In genomic region chr5:66595877-66596790, GRCh38 we compare ENCODE assay signal across 8 cellular contexts. TPM values are rescaled to one million over a fixed set of nuclear protein-coding genes. Genes with fewer than 3 reads are reported as not detected.
A peak's percentile ranks its signal among the peaks of the same experiment; 100 is the strongest.
DNase-seq lines count a peak whose midpoint lies in the region; ATAC-seq and TF ChIP-seq lines count a peak whose summit lies in the region.

Gene MAST4, plus strand, starts transcription at chr5:66596393. Its CDS starts 263 bp downstream, at chr5:66596656.

- H3K9me2 ChIP-seq in HCT116 (ENCODE audit: insufficient read depth), result no peaks in the 10 kb centered on the region

- H3K4me1 ChIP-seq in HCT116 (ENCODE audit: control insufficient read depth in 1 of 2, insufficient read depth in 2 of 2, low read length in 2 of 2) (no peaks in the 10 kb centered on the region), SJCRH30 (no peaks in the 10 kb centered on the region), cardiac muscle cell (ENCODE audit: low read depth) (no peaks in the 10 kb centered on the region), osteoblast (ENCODE audit: insufficient read depth, low read length) (peaks cover 4% of the 10 kb centered on the region), upper lobe of left lung (peaks cover 14 to 42% (median 16%) of the 10 kb centered on the region in 4 donors)

- H3K9ac ChIP-seq in HCT116 (ENCODE audit: low read length), result no peak within 1 kb of the TSS

- DNase-seq in G401 (ENCODE audit: low spot score) (peak; percentile 49), HCT116 (ENCODE audit: low read depth, low spot score) (peak; percentile 16), M059J (ENCODE audit: low read depth) (peak; percentile 69), SJCRH30 (peak; percentile 66 to 68), cardiac muscle cell (ENCODE audit: low read depth in 1 of 2, low spot score in 1 of 2) (peak; percentile 92 to 93), osteoblast (ENCODE audit: insufficient read length, low spot score, missing footprints) (peak; percentile 98), upper lobe of left lung (peak; percentile 89 to 99)
- DNase-seq in activated naive CD8-positive, alpha-beta T cell treated with anti-CD3 and anti-CD28 coated beads, Interleukin-2, amount 50 U/mL, for 16 hours (ENCODE audit: low read depth, low spot score), result peak; percentile 8

- H3K4me3 ChIP-seq in HCT116 (replicated peaks in 1 of 2; ENCODE audit: low read depth in 1 of 2, low read length in 2 of 2) (no peak within 1 kb of the TSS), SJCRH30 (peak within 1 kb of the TSS; percentile 65), cardiac muscle cell (peak within 1 kb of the TSS; percentile 59), osteoblast (ENCODE audit: insufficient read depth, low read length) (peak within 1 kb of the TSS; percentile 72), upper lobe of left lung (peak within 1 kb of the TSS; percentile 8 to 92 (median 84))

- no peak within 1 kb of the TSS for H3K27ac ChIP-seq in HCT116 (ENCODE audit: low read depth, low read length)
- H3K27ac ChIP-seq in SJCRH30, result no peak within 1 kb of the TSS
- no peak within 1 kb of the TSS for H3K27ac ChIP-seq in cardiac muscle cell
- no peak within 1 kb of the TSS for H3K27ac ChIP-seq in osteoblast (ENCODE audit: low read depth, low read length)
- H3K27ac ChIP-seq in upper lobe of left lung, result peak within 1 kb of the TSS in 3 of 4 donors; percentile 45 to 83 (median 75)

- no peaks in the 10 kb centered on the region for H3K36me3 ChIP-seq in HCT116 (ENCODE audit: control insufficient read depth in 1 of 2, insufficient read depth in 2 of 2, low read length in 2 of 2)
- no peaks in the 10 kb centered on the region for H3K36me3 ChIP-seq in SJCRH30
- H3K36me3 ChIP-seq in cardiac muscle cell, result no peaks in the 10 kb centered on the region
- H3K36me3 ChIP-seq in osteoblast (ENCODE audit: insufficient read depth, low read length), result no peaks in the 10 kb centered on the region
- H3K36me3 ChIP-seq in upper lobe of left lung, result no peaks in the 10 kb centered on the region

- intact Hi-C loops in HCT116 (cut with micrococcal nuclease), result no loop called here

- TF ChIP-seq EP300 in upper lobe of left lung (IDR thresholded peaks at IDR 0.05), result no peak

- ATAC-seq in HCT116 (peak; percentile 97), upper lobe of left lung (ENCODE audit: low FRiP score in 2 of 2) (peak; percentile 94 to 96)

- H3K79me2 ChIP-seq in HCT116 (ENCODE audit: insufficient read depth, low read length), result no peaks in the 10 kb centered on the region
- no peaks in the 10 kb centered on the region for H3K79me2 ChIP-seq in osteoblast (ENCODE audit: insufficient read depth, low read length)

- no peak for TF ChIP-seq POLR2A in HCT116 (IDR thresholded peaks at IDR 0.05; ENCODE audit: borderline replicate concordance, extremely low read depth, insufficient read depth, insufficient read length)
- peak in 3 of 4 donors; percentile 51 to 94 (median 77) for TF ChIP-seq POLR2A in upper lobe of left lung (IDR thresholded peaks at IDR 0.05)

- 1% methylated on average over 25 to 31 of the region's 87 CpGs for WGBS in upper lobe of left lung, 2 donors

- TF ChIP-seq CTCF in HCT116 (IDR thresholded peaks at IDR 0.05 in 2 of 3, conservative IDR thresholded peaks at IDR 0.05 in 1 of 3; ENCODE audit: borderline replicate concordance in 1 of 3, insufficient read depth in 1 of 3, low read depth in 2 of 3, low read length in 2 of 3), result no peak
- no peak for TF ChIP-seq CTCF in cardiac muscle cell (IDR thresholded peaks at IDR 0.05; ENCODE audit: low read depth, low read length)
- TF ChIP-seq CTCF in osteoblast (IDR thresholded peaks at IDR 0.05; ENCODE audit: extremely low read depth, low read depth, low read length), result no peak
- peak in 1 of 6 experiments; percentile 11 for TF ChIP-seq CTCF in upper lobe of left lung (IDR thresholded peaks at IDR 0.05)

- RAD21 ChIA-PET in HCT116 (lab: Charles Lee; ENCODE audit: low non-redundant PET in 1 of 2, low total read pairs in 2 of 2, uncharacterized antibody in 2 of 2, unreplicated experiment in 2 of 2), result no interaction called here

- peak within 1 kb of the TSS; percentile 35; the same call in 1 of the 2 replicates for H3K4me2 ChIP-seq in HCT116 (ENCODE audit: low read length)
- H3K4me2 ChIP-seq in osteoblast (ENCODE audit: insufficient read depth, low read length), result peak within 1 kb of the TSS; percentile 79

- no peak for TF ChIP-seq RAD21 in HCT116 (IDR thresholded peaks at IDR 0.05; ENCODE audit: low read depth)

- H3K9me3 ChIP-seq in HCT116 (ENCODE audit: control insufficient read depth in 1 of 2, insufficient read depth in 1 of 2, low read depth in 1 of 2, low read length in 2 of 2), result no peaks in the 10 kb centered on the region
- H3K9me3 ChIP-seq in SJCRH30 (replicated peaks), result no peaks in the 10 kb centered on the region
- H3K9me3 ChIP-seq in cardiac muscle cell (ENCODE audit: low read depth), result no peaks in the 10 kb centered on the region
- no peaks in the 10 kb centered on the region for H3K9me3 ChIP-seq in osteoblast (ENCODE audit: low read depth, low read length)
- no peaks in the 10 kb centered on the region for H3K9me3 ChIP-seq in upper lobe of left lung

- in situ Hi-C loops in G401 (cut with HindIII; ENCODE audit: low sequenced_read_pairs), result no loop called here

- POLR2A ChIA-PET in HCT116 (lab: Charles Lee), result no interaction called here

- BruUV-seq in HCT116 (replicated peaks; lab: Mats Ljungman, UMichigan), result no TSS peak

- no peak within 1 kb of the TSS for H2AFZ ChIP-seq in HCT116 (ENCODE audit: low read depth, low read length, poor library complexity, severe bottlenecking)
- peak within 1 kb of the TSS; percentile 63 for H2AFZ ChIP-seq in osteoblast (ENCODE audit: low read length)

- H4K20me1 ChIP-seq in HCT116 (ENCODE audit: insufficient read depth) (no peaks in the 10 kb centered on the region), osteoblast (ENCODE audit: insufficient read depth, low read length) (no peaks in the 10 kb centered on the region)

- H3K27me3 ChIP-seq in HCT116 (ENCODE audit: insufficient read depth, low read length), result peaks cover 43% of the 10 kb centered on the region
- H3K27me3 ChIP-seq in SJCRH30, result no peaks in the 10 kb centered on the region; the same call in none of the 2 replicates
- peaks cover 58% of the 10 kb centered on the region for H3K27me3 ChIP-seq in cardiac muscle cell
- peaks cover 52% of the 10 kb centered on the region for H3K27me3 ChIP-seq in osteoblast (ENCODE audit: insufficient read depth, low read length)
- peaks cover 0 to 10% (median 2%) of the 10 kb centered on the region in 4 donors for H3K27me3 ChIP-seq in upper lobe of left lung

- CTCF ChIA-PET in HCT116 (lab: Charles Lee), result no interaction called here

TF ChIP-seq in HCT116, 20 proteins besides CTCF, POLR2A, EP300 and RAD21:
- peak; percentile 39 for TF ChIP-seq SP1 (IDR thresholded peaks at IDR 0.05; ENCODE audit: low read depth)
- TF ChIP-seq ZNF274 (IDR thresholded peaks at IDR 0.05; ENCODE audit: low read depth, low read length), result no peak

RNA-seq across cellular contexts. Expression of gene MAST4, which starts in this region (rescaled TPM):
- not detected in 2 replicates for total RNA-seq in G401 (2014; rRNA removed; shearing (Covaris generic))
- 1.1 TPM for total RNA-seq in HCT116 (2021; ENCODE audit: unreplicated experiment)
- 0.47 and 0.91 TPM in 2 replicates for polyA plus RNA-seq in HCT116 (2012)
- total RNA-seq in M059J (2014; rRNA removed; shearing (Covaris generic)), result 5.7 and 6.8 TPM in 2 replicates
- 2.2 and 3.3 TPM in 2 replicates for total RNA-seq in SJCRH30 (2014; rRNA removed; shearing (Covaris generic))
- total RNA-seq in cardiac muscle cell, result 30.8 and 58.0 TPM in 2 replicates
- 33.1 and 42.7 TPM in 2 replicates for polyA plus RNA-seq in cardiac muscle cell
- 12.1 and 12.7 TPM in 2 replicates for total RNA-seq in osteoblast
- total RNA-seq in upper lobe of left lung, result 100 to 1,000 TPM in 1 of 6 donors, 10 to 100 TPM in 5; 44.8 to 229 (median 66.4) TPM

Comparison
In these comparisons a context has a peak if more than half of its experiments do, and no peak if none do; other contexts are left out.
1. Peak in DNase-seq in G401; RNA of the gene not detected or under 1 TPM.
2. DNase-seq: peak in every context shown above with its lines; median percentile 98 in osteoblast; 94 in upper lobe of left lung; 92 in cardiac muscle cell; 69 in M059J; 67 in SJCRH30; 49 in G401; 16 in HCT116; 8 in activated naive CD8-positive, alpha-beta T cell treated with anti-CD3 and anti-CD28 coated beads, Interleukin-2, amount 50 U/mL, for 16 hours.
3. H3K27ac ChIP-seq: peak in upper lobe of left lung (3 of 4); none in HCT116 (single experiment), SJCRH30 (single experiment), cardiac muscle cell (single experiment) and osteoblast (single experiment).
4. H3K4me3 ChIP-seq: peak in SJCRH30 (single experiment), cardiac muscle cell (single experiment), osteoblast (single experiment) and upper lobe of left lung (4 of 4); none in HCT116 (0 of 2).